ENCODE assay signal across 1 cellular context in genomic region chr7:105691692-105692564, GRCh38.
TF ChIP-seq lines count a peak whose summit lies in the region.

No MANE protein-coding gene starts in this region.

TF ChIP-seq in HEK293, 187 proteins besides CTCF, POLR2A, EP300 and RAD21 (continued from another document and continues in another):
- TF ChIP-seq PRDM4 (tag by site-specific recombination; IDR thresholded peaks at IDR 0.05) (peak; percentile 96), ZBTB44 (tag by site-specific recombination; IDR thresholded peaks at IDR 0.05) (peak; percentile 66; the same call in 1 of the 2 replicates), ZNF280C (tag by site-specific recombination; IDR thresholded peaks at IDR 0.05) (no peak), ZNF211 (tag by site-specific recombination; IDR thresholded peaks at IDR 0.05; ENCODE audit: low read depth) (no peak), TCF7L2 (IDR thresholded peaks at IDR 0.05; ENCODE audit: borderline replicate concordance, low read depth, low read length) (peak; percentile 64; the same call in 1 of the 2 replicates), TRIM28 (IDR thresholded peaks at IDR 0.05; ENCODE audit: borderline replicate concordance, low read length) (0 out of 2 replicates have a peak, but pooled peaks have one; percentile 26), ZBTB21 (tag by site-specific recombination; IDR thresholded peaks at IDR 0.05) (peak; percentile 58; the same call in 1 of the 2 replicates), ATF2 (tag by site-specific recombination; IDR thresholded peaks at IDR 0.05; ENCODE audit: low read depth) (peak; percentile 74), KLF9 (tag by site-specific recombination; IDR thresholded peaks at IDR 0.05; ENCODE audit: low read depth) (peak; percentile 52; the same call in 1 of the 2 replicates), ZNF561 (tag by site-specific recombination; IDR thresholded peaks at IDR 0.05; ENCODE audit: borderline replicate concordance) (peak; percentile 86), SCRT2 (tag by site-specific recombination; IDR thresholded peaks at IDR 0.05) (peak; percentile 98), ZNF76 (tag by site-specific recombination; IDR thresholded peaks at IDR 0.05; ENCODE audit: borderline replicate concordance, low read depth) (peak; percentile 36; the same call in 1 of the 2 replicates), ZNF148 (tag by site-specific recombination; IDR thresholded peaks at IDR 0.05; ENCODE audit: borderline replicate concordance) (no peak), ZNF843 (tag by site-specific recombination; IDR thresholded peaks at IDR 0.05) (peak; percentile 96), KLF7 (tag by site-specific recombination; IDR thresholded peaks at IDR 0.05; ENCODE audit: borderline replicate concordance) (peak; percentile 59; the same call in 1 of the 2 replicates), ZNF157 (tag by site-specific recombination; IDR thresholded peaks at IDR 0.05) (no peak), ZNF514 (tag by site-specific recombination; IDR thresholded peaks at IDR 0.05) (no peak), KLF1 (tag by site-specific recombination; IDR thresholded peaks at IDR 0.05) (no peak), ZBTB11 (tag by site-specific recombination; conservative IDR thresholded peaks at IDR 0.05; ENCODE audit: low read depth) (0 out of 2 replicates have a peak, but pooled peaks have one; percentile 20), ZNF510 (tag by site-specific recombination; IDR thresholded peaks at IDR 0.05; ENCODE audit: insufficient replicate concordance) (no peak), FEZF1 (tag by site-specific recombination; IDR thresholded peaks at IDR 0.05) (peak; percentile 95), OSR2 (tag by site-specific recombination; IDR thresholded peaks at IDR 0.05) (peak; percentile 91), INSM2 (tag by site-specific recombination; IDR thresholded peaks at IDR 0.05) (peak; percentile 77), ZNF501 (tag by site-specific recombination; IDR thresholded peaks at IDR 0.05) (peak; percentile 71), ZNF660 (tag by site-specific recombination; IDR thresholded peaks at IDR 0.05) (peak; percentile 76; the same call in 1 of the 2 replicates), GLIS2 (tag by site-specific recombination; IDR thresholded peaks at IDR 0.05) (no peak)
- TF ChIP-seq, protein P1, sequence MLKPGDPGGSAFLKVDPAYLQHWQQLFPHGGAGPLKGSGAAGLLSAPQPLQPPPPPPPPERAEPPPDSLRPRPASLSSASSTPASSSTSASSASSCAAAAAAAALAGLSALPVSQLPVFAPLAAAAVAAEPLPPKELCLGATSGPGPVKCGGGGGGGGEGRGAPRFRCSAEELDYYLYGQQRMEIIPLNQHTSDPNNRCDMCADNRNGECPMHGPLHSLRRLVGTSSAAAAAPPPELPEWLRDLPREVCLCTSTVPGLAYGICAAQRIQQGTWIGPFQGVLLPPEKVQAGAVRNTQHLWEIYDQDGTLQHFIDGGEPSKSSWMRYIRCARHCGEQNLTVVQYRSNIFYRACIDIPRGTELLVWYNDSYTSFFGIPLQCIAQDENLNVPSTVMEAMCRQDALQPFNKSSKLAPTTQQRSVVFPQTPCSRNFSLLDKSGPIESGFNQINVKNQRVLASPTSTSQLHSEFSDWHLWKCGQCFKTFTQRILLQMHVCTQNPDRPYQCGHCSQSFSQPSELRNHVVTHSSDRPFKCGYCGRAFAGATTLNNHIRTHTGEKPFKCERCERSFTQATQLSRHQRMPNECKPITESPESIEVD (tag by site-specific recombination; IDR thresholded peaks at IDR 0.05), result peak; percentile 96
- TF ChIP-seq, protein P2, sequence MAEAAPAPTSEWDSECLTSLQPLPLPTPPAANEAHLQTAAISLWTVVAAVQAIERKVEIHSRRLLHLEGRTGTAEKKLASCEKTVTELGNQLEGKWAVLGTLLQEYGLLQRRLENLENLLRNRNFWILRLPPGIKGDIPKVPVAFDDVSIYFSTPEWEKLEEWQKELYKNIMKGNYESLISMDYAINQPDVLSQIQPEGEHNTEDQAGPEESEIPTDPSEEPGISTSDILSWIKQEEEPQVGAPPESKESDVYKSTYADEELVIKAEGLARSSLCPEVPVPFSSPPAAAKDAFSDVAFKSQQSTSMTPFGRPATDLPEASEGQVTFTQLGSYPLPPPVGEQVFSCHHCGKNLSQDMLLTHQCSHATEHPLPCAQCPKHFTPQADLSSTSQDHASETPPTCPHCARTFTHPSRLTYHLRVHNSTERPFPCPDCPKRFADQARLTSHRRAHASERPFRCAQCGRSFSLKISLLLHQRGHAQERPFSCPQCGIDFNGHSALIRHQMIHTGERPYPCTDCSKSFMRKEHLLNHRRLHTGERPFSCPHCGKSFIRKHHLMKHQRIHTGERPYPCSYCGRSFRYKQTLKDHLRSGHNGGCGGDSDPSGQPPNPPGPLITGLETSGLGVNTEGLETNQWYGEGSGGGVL (tag by site-specific recombination; IDR thresholded peaks at IDR 0.05), result peak; percentile 61
- TF ChIP-seq, protein P3, sequence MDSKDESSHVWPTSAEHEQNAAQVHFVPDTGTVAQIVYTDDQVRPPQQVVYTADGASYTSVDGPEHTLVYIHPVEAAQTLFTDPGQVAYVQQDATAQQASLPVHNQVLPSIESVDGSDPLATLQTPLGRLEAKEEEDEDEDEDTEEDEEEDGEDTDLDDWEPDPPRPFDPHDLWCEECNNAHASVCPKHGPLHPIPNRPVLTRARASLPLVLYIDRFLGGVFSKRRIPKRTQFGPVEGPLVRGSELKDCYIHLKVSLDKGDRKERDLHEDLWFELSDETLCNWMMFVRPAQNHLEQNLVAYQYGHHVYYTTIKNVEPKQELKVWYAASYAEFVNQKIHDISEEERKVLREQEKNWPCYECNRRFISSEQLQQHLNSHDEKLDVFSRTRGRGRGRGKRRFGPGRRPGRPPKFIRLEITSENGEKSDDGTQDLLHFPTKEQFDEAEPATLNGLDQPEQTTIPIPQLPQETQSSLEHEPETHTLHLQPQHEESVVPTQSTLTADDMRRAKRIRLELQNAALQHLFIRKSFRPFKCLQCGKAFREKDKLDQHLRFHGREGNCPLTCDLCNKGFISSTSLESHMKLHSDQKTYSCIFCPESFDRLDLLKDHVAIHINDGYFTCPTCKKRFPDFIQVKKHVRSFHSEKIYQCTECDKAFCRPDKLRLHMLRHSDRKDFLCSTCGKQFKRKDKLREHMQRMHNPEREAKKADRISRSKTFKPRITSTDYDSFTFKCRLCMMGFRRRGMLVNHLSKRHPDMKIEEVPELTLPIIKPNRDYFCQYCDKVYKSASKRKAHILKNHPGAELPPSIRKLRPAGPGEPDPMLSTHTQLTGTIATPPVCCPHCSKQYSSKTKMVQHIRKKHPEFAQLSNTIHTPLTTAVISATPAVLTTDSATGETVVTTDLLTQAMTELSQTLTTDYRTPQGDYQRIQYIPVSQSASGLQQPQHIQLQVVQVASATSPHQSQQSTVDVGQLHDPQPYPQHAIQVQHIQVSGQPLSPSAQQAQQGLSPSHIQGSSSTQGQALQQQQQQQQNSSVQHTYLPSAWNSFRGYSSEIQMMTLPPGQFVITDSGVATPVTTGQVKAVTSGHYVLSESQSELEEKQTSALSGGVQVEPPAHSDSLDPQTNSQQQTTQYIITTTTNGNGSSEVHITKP (tag by site-specific recombination; IDR thresholded peaks at IDR 0.05), result peak; percentile 55
